Comparison of ENCODE assay signal across 14 cellular contexts in the genomic region with DNA sequence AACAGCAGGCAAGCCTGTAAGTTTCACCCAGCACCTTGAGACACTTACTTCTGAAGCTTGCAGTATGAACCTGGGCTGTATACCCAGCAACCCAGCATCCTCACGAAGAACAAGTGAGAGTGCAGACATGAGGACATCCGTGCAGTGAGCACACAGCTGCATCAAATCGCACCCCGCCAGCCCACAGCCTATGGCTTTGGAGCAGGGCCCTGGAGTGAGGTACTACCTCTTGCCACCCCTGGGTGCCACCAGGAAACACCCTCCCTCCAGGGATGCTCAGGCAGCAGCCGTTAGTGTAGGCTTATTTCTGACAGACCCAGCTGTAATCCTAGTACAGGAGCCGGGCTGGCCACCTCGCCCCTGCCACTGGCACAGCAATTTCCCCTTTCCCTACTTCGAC.
DNase-seq lines count a peak whose midpoint lies in the region; ATAC-seq and TF ChIP-seq lines count a peak whose summit lies in the region.
"Had no signal": no experiment of that assay in that cellular context is flagged by ENCODE, and none has a peak within 500 bp of the region (broad histone marks: within the 10 kb centered on the region; RNA-seq: fewer than 3 reads in every experiment).

No MANE protein-coding gene starts in this region.

- H3K27ac Mint-ChIP-seq in stimulated activated effector memory CD8-positive, alpha-beta T cell treated with anti-CD3 and anti-CD28 coated beads, Interleukin-12 subunit alpha, Interleukin-12 subunit beta, amount 100 ng/mL, for 72 hours, result no peak overlapping the region
- H3K27ac Mint-ChIP-seq: CD4-positive, CD25-positive, alpha-beta regulatory T cell; GM23338 had no signal

- DNase-seq in WERI-Rb-1 (peak; percentile 66), COLO668 (lab: John Stamatoyannopoulos, UW; ENCODE audit: unreplicated experiment) (no peak)
- DNase-seq in stimulated activated effector memory CD8-positive, alpha-beta T cell treated with anti-CD3 and anti-CD28 coated beads, Interleukin-12 subunit alpha, Interleukin-12 subunit beta, amount 100 ng/mL, for 72 hours (ENCODE audit: low spot score in 2 of 2), result no peak
- no peak for DNase-seq in activated CD4-positive, alpha-beta T cell treated with anti-CD3 and anti-CD28 coated beads for 4 hours
- DNase-seq: ACHN; BE2C; C1 segment of cervical spinal cord; Caco-2; CD4-positive, CD25-positive, alpha-beta regulatory T cell; CD8-positive, alpha-beta memory T cell; HCEC 1CT had no signal

- no peak overlapping the region for H3K4me3 ChIP-seq in WERI-Rb-1 (ENCODE audit: low read depth, low read length)
- H3K4me3 ChIP-seq: GM23338 had no signal

- peaks cover 7% of the 10 kb centered on the region for H3K9me3 Mint-ChIP-seq in stimulated activated effector memory CD8-positive, alpha-beta T cell treated with anti-CD3 and anti-CD28 coated beads, Interleukin-12 subunit alpha, Interleukin-12 subunit beta, amount 100 ng/mL, for 72 hours

- H3K36me3 Mint-ChIP-seq in stimulated activated effector memory CD8-positive, alpha-beta T cell treated with anti-CD3 and anti-CD28 coated beads, Interleukin-12 subunit alpha, Interleukin-12 subunit beta, amount 100 ng/mL, for 72 hours, result no peaks in the 10 kb centered on the region

- no peak for TF ChIP-seq CTCF in WERI-Rb-1 (IDR thresholded peaks at IDR 0.05; ENCODE audit: low read depth, low read length)

- peaks cover 16% of the 10 kb centered on the region for H3K9me3 ChIP-seq in WERI-Rb-1 (ENCODE audit: severe bottlenecking)
- H3K9me3 ChIP-seq: BE2C, Caco-2 had no signal

- ATAC-seq in HG03025 (IDR thresholded peaks at IDR 0.05; ENCODE audit: low FRiP score, unreplicated experiment) (peak; percentile 31), GM19328 (IDR thresholded peaks at IDR 0.05; ENCODE audit: unreplicated experiment) (no peak)
- peak; percentile 9 for ATAC-seq in stimulated activated effector memory CD8-positive, alpha-beta T cell treated with anti-CD3 and anti-CD28 coated beads, Interleukin-12 subunit alpha, Interleukin-12 subunit beta, amount 100 ng/mL, for 72 hours
- ATAC-seq: GM23338 had no signal

- H3K4me3 Mint-ChIP-seq in stimulated activated effector memory CD8-positive, alpha-beta T cell treated with anti-CD3 and anti-CD28 coated beads, Interleukin-12 subunit alpha, Interleukin-12 subunit beta, amount 100 ng/mL, for 72 hours, result no peak overlapping the region
- H3K4me3 Mint-ChIP-seq: CD4-positive, CD25-positive, alpha-beta regulatory T cell; CD8-positive, alpha-beta memory T cell; GM23338 had no signal

- H3K4me1 Mint-ChIP-seq in stimulated activated effector memory CD8-positive, alpha-beta T cell treated with anti-CD3 and anti-CD28 coated beads, Interleukin-12 subunit alpha, Interleukin-12 subunit beta, amount 100 ng/mL, for 72 hours, result no peaks in the 10 kb centered on the region
- H3K4me1 Mint-ChIP-seq: CD4-positive, CD25-positive, alpha-beta regulatory T cell; CD8-positive, alpha-beta memory T cell; GM23338 had no signal

- H3K36me3 ChIP-seq in WERI-Rb-1, result no peaks in the 10 kb centered on the region
- H3K36me3 ChIP-seq: BE2C had no signal

- H3K27ac ChIP-seq in WERI-Rb-1, result no peak overlapping the region

- H3K27me3 ChIP-seq in WERI-Rb-1 (ENCODE audit: insufficient read depth, low read depth, severe bottlenecking), result no peaks in the 10 kb centered on the region
- H3K27me3 ChIP-seq: BE2C had no signal
